23 cellular contexts compared by ENCODE assay signal in the genomic region with DNA sequence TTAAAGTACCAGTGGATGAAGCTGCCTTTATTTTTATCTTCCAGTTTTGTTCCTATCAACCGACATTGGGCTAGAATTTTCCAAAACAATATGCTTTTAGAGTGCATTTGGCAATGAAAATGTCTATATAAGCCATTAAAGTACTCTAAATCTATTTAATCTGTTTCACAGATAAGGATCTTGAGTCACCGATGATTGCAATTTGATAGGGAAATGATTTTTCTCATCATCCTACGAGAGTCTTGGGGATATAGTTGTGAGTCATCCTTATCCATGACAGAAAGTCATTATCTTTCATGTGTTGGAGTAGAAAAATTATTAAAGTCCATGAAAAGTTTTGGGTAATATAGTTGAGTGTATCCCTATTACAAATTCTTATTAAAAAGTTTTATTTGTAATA. TPM values are rescaled to one million over a fixed set of nuclear protein-coding genes. Genes with fewer than 3 reads are reported as not detected.
DNase-seq lines count a peak whose midpoint lies in the region; FAIRE-seq and TF ChIP-seq lines count a peak whose summit lies in the region.
"Had no signal": no experiment of that assay in that cellular context is flagged by ENCODE, and none has a peak within 500 bp of the region (broad histone marks: within the 10 kb centered on the region; RNA-seq: fewer than 3 reads in every experiment).

No MANE protein-coding gene starts in this region.

- dilution Hi-C loops in endothelial cell of umbilical vein (cut with MboI; ENCODE audit: extremely low pct_ligation_motif_present, low sequenced_read_pairs), result no loop called here

- TF ChIP-seq POLR2A in endothelial cell of umbilical vein (IDR thresholded peaks at IDR 0.05; ENCODE audit: low read depth, low read length), result no peak

- H3K27me3 Mint-ChIP-seq in H9 (ENCODE audit: low read depth), result no peaks in the 10 kb centered on the region
- H3K27me3 Mint-ChIP-seq in Calu3 (ENCODE audit: unreplicated experiment), result no peaks in the 10 kb centered on the region
- H3K27me3 Mint-ChIP-seq: memory B cell had no signal

- peaks cover 40 to 42% of the 10 kb centered on the region in 2 experiments for H3K4me1 Mint-ChIP-seq in H9
- H3K4me1 Mint-ChIP-seq in Calu3 (ENCODE audit: low read depth, unreplicated experiment), result peaks cover 13% of the 10 kb centered on the region

- no peak overlapping the region for H3K4ac ChIP-seq in H9 (ENCODE audit: low read depth, low read length)

- WGBS in H9 (ENCODE audit: extremely low coverage, insufficient read length, low lambda C conversion rate), result no CpG with 5 or more reads among the region's 3 CpGs

- H3K9ac ChIP-seq in H9 (ENCODE audit: extremely low read depth, insufficient read length, low read length), result no peak overlapping the region
- H3K9ac ChIP-seq in endothelial cell of umbilical vein (replicated peaks; ENCODE audit: extremely low read depth, insufficient read depth, low read length), result no peak overlapping the region
- H3K9ac ChIP-seq: GM23248 had no signal

- POLR2A ChIA-PET in endothelial cell of umbilical vein (lab: Charles Lee), result no interaction called here

- no peak overlapping the region for H3K4me3 ChIP-seq in endothelial cell of umbilical vein (replicated peaks in 1 of 3; ENCODE audit: insufficient read depth in 1 of 3, low read depth in 1 of 3, low read length in 3 of 3)
- H3K4me3 ChIP-seq: GM23248, stomach, transverse colon had no signal

- no peaks in the 10 kb centered on the region for H3K23me2 ChIP-seq in H9 (ENCODE audit: insufficient read length, low read depth, low read length, poor library complexity, severe bottlenecking)

- H2BK120ac ChIP-seq in H9 (ENCODE audit: low read depth, low read length, poor library complexity, severe bottlenecking), result no peak overlapping the region

- CTCF ChIA-PET in endothelial cell of umbilical vein (lab: Charles Lee), result no interaction called here
- CTCF ChIA-PET in Calu3 (lab: Charles Lee), result no interaction called here

- intact Hi-C loops in endothelial cell of umbilical vein (cut with micrococcal nuclease) (no loop called here), Calu3 (cut with micrococcal nuclease; ENCODE audit: unreplicated experiment) (no loop called here)

- H3K27ac Mint-ChIP-seq in H9 (peak overlapping the region in 2 of 3 experiments; percentile 58 to 91; a peak in 2 of 7 replicates), Calu3 (ENCODE audit: unreplicated experiment) (no peak overlapping the region)
- H3K27ac Mint-ChIP-seq: CD8-positive, alpha-beta T cell; memory B cell had no signal

- no peak overlapping the region for H3K14ac ChIP-seq in H9 (ENCODE audit: insufficient read depth, low read length)

- no peak for TF ChIP-seq CTCF in H9 (conservative IDR thresholded peaks at IDR 0.05)
- no peak for TF ChIP-seq CTCF in endothelial cell of umbilical vein (IDR thresholded peaks at IDR 0.05; ENCODE audit: extremely low read depth in 1 of 2, insufficient read depth in 1 of 2, low read depth in 1 of 2, low read length in 2 of 2)
- no peak for TF ChIP-seq CTCF in GM10266 (IDR thresholded peaks at IDR 0.05; ENCODE audit: control insufficient read depth, insufficient read depth, low read depth, missing control alignments)
- no peak for TF ChIP-seq CTCF in Calu3 (IDR thresholded peaks at IDR 0.05; ENCODE audit: unreplicated experiment)

- H3K9me3 Mint-ChIP-seq in H9 (no peaks in the 10 kb centered on the region), Calu3 (ENCODE audit: low read depth, unreplicated experiment) (no peaks in the 10 kb centered on the region)
- H3K9me3 Mint-ChIP-seq: CD8-positive, alpha-beta T cell had no signal

- no peak overlapping the region for H2AFZ ChIP-seq in H9 (ENCODE audit: low read length)
- H2AFZ ChIP-seq in endothelial cell of umbilical vein (ENCODE audit: low read depth, low read length), result no peak overlapping the region
- H2AFZ ChIP-seq: GM23248 had no signal

- no peak overlapping the region for H4K5ac ChIP-seq in H9 (ENCODE audit: insufficient read length, low read depth, low read length)

- no peak overlapping the region for H3K4me3 Mint-ChIP-seq in H9
- no peak overlapping the region for H3K4me3 Mint-ChIP-seq in Calu3 (ENCODE audit: low read depth, unreplicated experiment)
- H3K4me3 Mint-ChIP-seq: activated T-cell treated with anti-CD3 and anti-CD28 coated beads, Interleukin-2, amount 50 U/mL, for 4 hours; CD8-positive, alpha-beta T cell; memory B cell had no signal

- no peak overlapping the region for H2BK12ac ChIP-seq in H9 (ENCODE audit: insufficient read length, low read depth, low read length)

- no peak for FAIRE-seq in endothelial cell of umbilical vein (lab: Jason Lieb, UNC)
- FAIRE-seq: GM12892 had no signal

- no peak overlapping the region for H2BK20ac ChIP-seq in H9 (ENCODE audit: low read depth, low read length, poor library complexity, severe bottlenecking)

- H3K36me3 Mint-ChIP-seq in H9 (ENCODE audit: insufficient read depth in 1 of 3, low read depth in 3 of 3) (peaks cover 14 to 30% (median 17%) of the 10 kb centered on the region in 3 experiments; a peak in 6 of 7 replicates), Calu3 (ENCODE audit: insufficient read depth, unreplicated experiment) (peaks cover 6% of the 10 kb centered on the region)

- H3K27me3 ChIP-seq in H9 (ENCODE audit: insufficient read depth, low read length) (no peaks in the 10 kb centered on the region), endothelial cell of umbilical vein (ENCODE audit: control insufficient read depth in 2 of 2, insufficient read depth in 2 of 2, low read length in 2 of 2) (no peaks in the 10 kb centered on the region)
- H3K27me3 ChIP-seq: stomach, transverse colon had no signal

- H3K36me3 ChIP-seq in endothelial cell of umbilical vein (ENCODE audit: control insufficient read depth in 2 of 2, extremely low read depth in 1 of 2, insufficient read depth in 2 of 2, low read length in 2 of 2), result peaks cover 0 to 4% of the 10 kb centered on the region in 2 experiments
- H3K36me3 ChIP-seq: transverse colon had no signal

- H3K4me1 ChIP-seq in H9 (ENCODE audit: insufficient read depth, low read length) (peaks cover 3% of the 10 kb centered on the region; the same call in 1 of the 2 replicates), endothelial cell of umbilical vein (ENCODE audit: control insufficient read depth, extremely low read depth, insufficient read depth, low read length) (peaks cover 3% of the 10 kb centered on the region)
- H3K4me1 ChIP-seq: stomach had no signal

- H2BK15ac ChIP-seq in H9 (ENCODE audit: low read depth, low read length), result no peak overlapping the region

- no peak overlapping the region for H2AK5ac ChIP-seq in H9 (ENCODE audit: insufficient read length, low read length)

- H3K9me1 ChIP-seq in endothelial cell of umbilical vein (replicated peaks; ENCODE audit: control insufficient read depth, extremely low read depth, insufficient read depth, low read length), result no peaks in the 10 kb centered on the region

- no peak overlapping the region for H3K18ac ChIP-seq in H9 (ENCODE audit: insufficient read length, low read depth, low read length)

- H4K20me1 ChIP-seq in H9 (ENCODE audit: control insufficient read depth, insufficient read depth, insufficient read length) (peaks cover 2% of the 10 kb centered on the region), endothelial cell of umbilical vein (replicated peaks; ENCODE audit: control insufficient read depth, extremely low read depth, insufficient read depth, low read length) (no peaks in the 10 kb centered on the region)

- H3K27ac ChIP-seq in H9 (ENCODE audit: insufficient read length, low read depth, low read length) (no peak overlapping the region), endothelial cell of umbilical vein (ENCODE audit: insufficient read depth, low read depth, low read length) (no peak overlapping the region)
- H3K27ac ChIP-seq: GM23248, stomach, transverse colon had no signal

- no peak overlapping the region for H3K56ac ChIP-seq in H9 (ENCODE audit: insufficient read length, low read depth, low read length)

- H3K4me2 ChIP-seq in H9 (ENCODE audit: insufficient read depth, insufficient read length, low read length), result no peak overlapping the region
- no peak overlapping the region for H3K4me2 ChIP-seq in endothelial cell of umbilical vein (ENCODE audit: insufficient read depth, low read length)

- no peak overlapping the region for H3T11ph ChIP-seq in H9 (ENCODE audit: low read length)

- no peaks in the 10 kb centered on the region for H3K79me1 ChIP-seq in H9 (ENCODE audit: insufficient read depth, low read depth, low read length, poor library complexity, severe bottlenecking)

- BruUV-seq in endothelial cell of umbilical vein (replicated peaks; lab: Mats Ljungman, UMichigan) (no TSS peak), Calu3 (replicated peaks; lab: Mats Ljungman, UMichigan) (no TSS peak)

- peaks cover 8% of the 10 kb centered on the region; the same call in 1 of the 2 replicates for H3K79me2 ChIP-seq in H9 (ENCODE audit: insufficient read depth, low read length)
- peaks cover 2% of the 10 kb centered on the region for H3K79me2 ChIP-seq in endothelial cell of umbilical vein (ENCODE audit: control insufficient read depth, insufficient read depth, low read length)

- no peak overlapping the region for H4K91ac ChIP-seq in H9 (ENCODE audit: insufficient read length, low read depth, low read length)

- DNase-seq in H9 (no peak), RPMI7951 (ENCODE audit: low read depth) (peak; percentile 63), endothelial cell of umbilical vein (ENCODE audit: low read depth, low spot score) (no peak), putamen (ENCODE audit: low spot score) (peak; percentile 11), GM10266 (ENCODE audit: extremely low spot score) (no peak), NCI-H187 treated with DMSO at 0.1 percent for 48 hours (lab: John Stamatoyannopoulos, UW) (no peak), Calu3 (no peak)
- DNase-seq: activated naive CD4-positive, alpha-beta T cell; activated T-cell treated with anti-CD3 and anti-CD28 coated beads, Interleukin-2, amount 50 U/mL, for 4 hours; AML-193; amygdala; CD8-positive, alpha-beta T cell; central memory CD4-positive, alpha-beta T cell; GM23248; NCI-H1417 treated with DMSO at 0.1 percent for 48 hours; NCI-H2171 treated with DMSO at 0.1 percent for 48 hours; NCI-H526; right cardiac atrium; stomach; T1000; transverse colon had no signal

- H2BK5ac ChIP-seq in H9 (ENCODE audit: insufficient read length, low read length), result no peak overlapping the region

- H3K23ac ChIP-seq in H9 (ENCODE audit: insufficient read length, low read depth, low read length), result no peak overlapping the region

- H3K9me3 ChIP-seq in H9 (ENCODE audit: control insufficient read depth, low read depth, low read length) (no peaks in the 10 kb centered on the region), endothelial cell of umbilical vein (replicated peaks; ENCODE audit: control insufficient read depth, insufficient read depth, low read length) (no peaks in the 10 kb centered on the region)
- H3K9me3 ChIP-seq: stomach, transverse colon had no signal

- no peak overlapping the region for H4K8ac ChIP-seq in H9 (replicated peaks; ENCODE audit: insufficient read length, low read depth, low read length)

RNA-seq across cellular contexts. Expression of gene SLC39A10, which starts 26.1 kb away (rescaled TPM):
- total RNA-seq in H9 (2021) (156 and 161 TPM in 2 replicates), endothelial cell of umbilical vein (39.9 and 47.4 TPM in 2 replicates), Calu3 (2022) (49.0 and 133 TPM in 2 replicates)
- 37.8 and 44.2 TPM in 2 replicates for total RNA-seq in RPMI7951 (2014; rRNA removed; shearing (Covaris generic))
- 8.9 and 11.4 TPM in 2 replicates for polyA plus RNA-seq in endothelial cell of umbilical vein
- 7.1 and 8.5 TPM in 2 replicates for polyA plus RNA-seq in endothelial cell of umbilical vein (2011; cell fraction: cytosol; rRNA removed)
- polyA plus RNA-seq in endothelial cell of umbilical vein (2011; cell fraction: nucleus; rRNA removed), result 15.4 and 18.9 TPM in 2 replicates
- 28.4 and 29.3 TPM in 2 replicates for polyA plus RNA-seq in endothelial cell of umbilical vein (2012)
- 47.7 and 52.3 TPM in 2 replicates for polyA minus RNA-seq in endothelial cell of umbilical vein
- polyA minus RNA-seq in endothelial cell of umbilical vein (2011; cell fraction: cytosol; rRNA and poly(A)+ RNA removed), result 70.2 TPM
- 28.7 and 42.1 TPM in 2 replicates for polyA minus RNA-seq in endothelial cell of umbilical vein (2011; cell fraction: nucleus; rRNA and poly(A)+ RNA removed)

Comparison
In these comparisons a context has a peak if more than half of its experiments do, and no peak if none do; other contexts are left out.
1. DNase-seq: peak in RPMI7951 (single experiment) and putamen (single experiment); none in H9 (single experiment), endothelial cell of umbilical vein (single experiment), GM10266 (single experiment), NCI-H187 treated with DMSO at 0.1 percent for 48 hours (single experiment) and Calu3 (single experiment).